ENCODE assay signal across 8 cellular contexts in the genomic region with DNA sequence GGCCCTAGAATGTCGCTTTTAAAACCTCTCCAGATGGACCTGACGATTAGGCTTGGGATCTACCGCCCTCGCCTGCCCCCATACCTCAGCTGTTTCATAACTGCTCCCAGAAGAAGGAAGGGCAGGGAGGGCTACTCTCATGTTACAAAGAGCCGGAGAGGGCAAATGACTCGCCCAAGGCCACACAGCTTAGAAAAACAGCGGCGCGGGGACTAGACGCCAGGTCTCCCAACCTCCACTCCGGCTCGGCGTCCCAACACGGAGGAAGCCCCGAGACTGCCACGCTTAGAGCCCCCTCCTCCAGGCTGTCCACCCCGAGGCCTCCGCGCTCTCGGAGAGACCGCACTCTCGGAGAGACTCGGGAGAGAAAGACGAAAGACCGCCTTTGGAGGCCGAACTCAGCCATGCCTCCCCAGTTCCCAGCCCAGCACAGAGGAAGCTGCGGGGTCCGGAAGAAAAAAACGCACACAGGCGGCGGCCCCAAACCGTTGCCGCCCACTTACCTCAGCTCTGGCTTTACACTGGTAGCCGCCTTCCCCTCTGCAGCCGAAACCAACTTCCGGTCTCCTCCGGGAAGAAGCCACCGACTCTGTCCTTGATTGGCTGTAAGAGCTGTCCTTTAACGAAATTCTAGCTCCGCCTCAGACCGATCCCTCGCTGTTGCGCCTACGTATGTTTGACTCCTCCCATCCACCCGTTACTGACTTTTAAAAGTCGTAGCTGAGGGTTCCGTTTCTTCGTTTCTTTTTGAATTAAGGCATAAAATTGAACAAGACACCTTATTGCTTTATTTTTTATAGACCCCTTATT. TPM values are rescaled to one million over a fixed set of nuclear protein-coding genes. Genes with fewer than 3 reads are reported as not detected.
DNase-seq lines count a peak whose midpoint lies in the region; ATAC-seq and TF ChIP-seq lines count a peak whose summit lies in the region.

A gene with protein sequence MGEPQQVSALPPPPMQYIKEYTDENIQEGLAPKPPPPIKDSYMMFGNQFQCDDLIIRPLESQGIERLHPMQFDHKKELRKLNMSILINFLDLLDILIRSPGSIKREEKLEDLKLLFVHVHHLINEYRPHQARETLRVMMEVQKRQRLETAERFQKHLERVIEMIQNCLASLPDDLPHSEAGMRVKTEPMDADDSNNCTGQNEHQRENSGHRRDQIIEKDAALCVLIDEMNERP (minus strand): TSS at position 549 of the 810 bp plus-strand sequence. CDS start 3,434 bp downstream, outside the sequence.

- peaks cover 5% of the 10 kb centered on the region; the same call in 1 of the 2 replicates for H3K27me3 ChIP-seq in PC-9 (ENCODE audit: insufficient read depth, low read depth)
- no peaks in the 10 kb centered on the region for H3K27me3 ChIP-seq in esophagus (ENCODE audit: control insufficient read depth in 1 of 2, insufficient read depth in 2 of 2, low read length in 2 of 2)
- no peaks in the 10 kb centered on the region for H3K27me3 ChIP-seq in mucosa of stomach (ENCODE audit: control insufficient read depth, insufficient read depth, low read length)

- peak within 1 kb of the TSS; percentile 89 for H3K4me2 ChIP-seq in PC-9

- H3K9me3 ChIP-seq in PC-9 (ENCODE audit: insufficient read depth, low read depth) (no peaks in the 10 kb centered on the region), esophagus (ENCODE audit: control insufficient read depth in 2 of 2, insufficient read depth in 1 of 2, low read depth in 1 of 2, low read length in 1 of 2) (no peaks in the 10 kb centered on the region), mucosa of stomach (ENCODE audit: control insufficient read depth, low read length) (no peaks in the 10 kb centered on the region)

- TF ChIP-seq CTCF in PC-9 (conservative IDR thresholded peaks at IDR 0.05): no peak

- 1% methylated on average over 48 of the region's 48 CpGs for WGBS in esophagus, 2 donors

- TSS peak; percentile 74 for BruUV-seq in PC-9 (replicated peaks; lab: Mats Ljungman, UMichigan)

- peak within 1 kb of the TSS; percentile 94 for H2AFZ ChIP-seq in PC-9

- peaks cover 9% of the 10 kb centered on the region for H3K36me3 ChIP-seq in PC-9 (ENCODE audit: low read depth)
- no peaks in the 10 kb centered on the region for H3K36me3 ChIP-seq in esophagus (ENCODE audit: control insufficient read depth in 2 of 2, insufficient read depth in 2 of 2, low read length in 1 of 2)
- H3K36me3 ChIP-seq in mucosa of stomach (ENCODE audit: control insufficient read depth, insufficient read depth, low read length): no peaks in the 10 kb centered on the region

- DNase-seq in DMS153 (lab: John Stamatoyannopoulos, UW) (peak; percentile 88), PC-9 (peak; percentile 93)
- DNase-seq in Jurkat, Clone E6-1 (ENCODE audit: low read depth, low spot score): peak; percentile 99
- DNase-seq in activated T-cell treated with anti-CD3 and anti-CD28 coated beads, Interleukin-2, amount 50 U/mL, for 1 hour: peak; percentile 82
- peak; percentile 73 to 80 for DNase-seq in stimulated activated CD8-positive, alpha-beta memory T cell treated with anti-CD3 and anti-CD28 coated beads, Interleukin-7, amount 100 ng/mL, for 1 hour (ENCODE audit: low read depth in 2 of 2)

- ATAC-seq in GM21619 (IDR thresholded peaks at IDR 0.05; ENCODE audit: unreplicated experiment): peak; percentile 100

- POLR2A ChIA-PET in PC-9 (lab: Charles Lee; ENCODE audit: unreplicated experiment): interaction anchor here (0.5 to 0.9 kb wide), 7 partner anchors 10 to 806 kb away, joined by 3 to 8 read pairs (median 3); no protein-coding TSS in a partner anchor

- H3K27ac ChIP-seq in PC-9 (peak within 1 kb of the TSS; percentile 57), esophagus (ENCODE audit: low read depth in 2 of 2, low read length in 1 of 2) (peak within 1 kb of the TSS; percentile 90 to 96)

- no peaks in the 10 kb centered on the region for H3K9me2 ChIP-seq in PC-9 (ENCODE audit: insufficient read depth)

- H3F3A ChIP-seq in PC-9 (ENCODE audit: insufficient read depth, low read depth): 0 out of 2 replicates have a peak, but pooled peaks cover 4% of the 10 kb centered on the region

- 0 out of 2 replicates have a peak, but pooled peaks cover 7% of the 10 kb centered on the region for H4K20me1 ChIP-seq in PC-9 (ENCODE audit: insufficient read depth)

- intact Hi-C loops in PC-9 (cut with micrococcal nuclease; ENCODE audit: unreplicated experiment): loop anchor here (2.0 to 10.0 kb wide), 5 partner anchors 122 to 1992 kb away; a partner anchor contains a TSS

- CTCF ChIA-PET in PC-9 (lab: Charles Lee): interaction anchor here (0.6 to 1.5 kb wide), 2 partner anchors 10 to 883 kb away, joined by 3 to 7 read pairs; no protein-coding TSS in a partner anchor

- H3K79me2 ChIP-seq in PC-9 (ENCODE audit: low read depth): peaks cover 28% of the 10 kb centered on the region

- H3K4me3 ChIP-seq in Jurkat, Clone E6-1 (ENCODE audit: low read length): peak within 1 kb of the TSS; percentile 95
- peak within 1 kb of the TSS; percentile 69 for H3K4me3 ChIP-seq in PC-9
- peak within 1 kb of the TSS; percentile 93 to 100 for H3K4me3 ChIP-seq in esophagus (ENCODE audit: low read depth in 1 of 2, low read length in 2 of 2)
- peak within 1 kb of the TSS; percentile 83 for H3K4me3 ChIP-seq in mucosa of stomach (ENCODE audit: low read length)

- peak within 1 kb of the TSS; percentile 99 for H3K9ac ChIP-seq in mucosa of stomach (ENCODE audit: low read length)

- H3K4me1 ChIP-seq in PC-9 (replicated peaks; ENCODE audit: insufficient read depth) (peaks cover 11% of the 10 kb centered on the region), esophagus (ENCODE audit: control insufficient read depth in 2 of 2, insufficient read depth in 2 of 2, low read length in 1 of 2) (no peaks in the 10 kb centered on the region), mucosa of stomach (ENCODE audit: control insufficient read depth, insufficient read depth, low read length) (peaks cover 9% of the 10 kb centered on the region)

RNA-seq across cellular contexts. Expression of the gene that starts here (rescaled TPM):
- 19.5 TPM for polyA plus RNA-seq in Jurkat, Clone E6-1 (2012; ENCODE audit: insufficient read depth, insufficient read length)
- total RNA-seq in PC-9 (2021): 9.4 and 11.8 TPM in 2 replicates
- 1 to 10 TPM; 7.4 to 8.2 TPM for polyA plus RNA-seq in esophagus

Comparison
In these comparisons a context has a peak if more than half of its experiments do, and no peak if none do; other contexts are left out.
1. Peak in every context shown above with its lines: DNase-seq, ATAC-seq, H3K4me3 ChIP-seq and H3K27ac ChIP-seq.